In genomic region chr5:119299242-119299614, GRCh38 we compare ENCODE assay signal across 7 cellular contexts. TPM values are rescaled to one million over a fixed set of nuclear protein-coding genes. Genes with fewer than 3 reads are reported as not detected.
DNase-seq lines count a peak whose midpoint lies in the region; ATAC-seq and TF ChIP-seq lines count a peak whose summit lies in the region.
"Not testable (repeated sequence)": the region's sequence is repeated elsewhere in the genome, so short reads cannot be mapped to it uniquely, and the experiment has no call there.

No MANE protein-coding gene starts in this region.

- intact Hi-C loops in CD4-positive, alpha-beta T cell (cut with DNase I, micrococcal nuclease): loop anchor here (1.0 to 2.0 kb wide), 2 partner anchors 10 to 20 kb away; no protein-coding TSS in a partner anchor
- intact Hi-C loops in activated CD4-positive, alpha-beta T cell treated with anti-CD3 and anti-CD28 coated beads, Interleukin-2, amount 10 ng/mL, durations not matched to agents 24 days and 14 days (cut with micrococcal nuclease); natural killer cell (cut with micrococcal nuclease): not testable (repeated sequence)

- peaks cover 54% of the 10 kb centered on the region for H3K36me3 Mint-ChIP-seq in CD4-positive, alpha-beta T cell (ENCODE audit: low read depth)
- H3K36me3 Mint-ChIP-seq in activated CD4-positive, alpha-beta T cell treated with anti-CD3 and anti-CD28 coated beads, Interleukin-2, amount 10 ng/mL, durations not matched to agents 24 days and 14 days (ENCODE audit: low read depth): peaks cover 36% of the 10 kb centered on the region
- peaks cover 17% of the 10 kb centered on the region for H3K36me3 Mint-ChIP-seq in activated T-cell treated with anti-CD3 and anti-CD28 coated beads, Interleukin-2, amount 50 U/mL, for 4 hours (ENCODE audit: insufficient read depth)
- H3K36me3 Mint-ChIP-seq in activated naive CD4-positive, alpha-beta T cell treated with anti-CD3 and anti-CD28 coated beads, Interleukin-2, amount 50 U/mL, for 72 hours: peaks cover 5 to 24% of the 10 kb centered on the region in 2 donors
- H3K36me3 Mint-ChIP-seq in natural killer cell: not testable (repeated sequence)

- H3K9me3 Mint-ChIP-seq in CD4-positive, alpha-beta T cell; activated CD4-positive, alpha-beta T cell treated with anti-CD3 and anti-CD28 coated beads, Interleukin-2, amount 10 ng/mL, durations not matched to agents 24 days and 14 days; activated T-cell treated with anti-CD3 and anti-CD28 coated beads, Interleukin-2, amount 50 U/mL, for 4 hours; activated naive CD4-positive, alpha-beta T cell treated with anti-CD3 and anti-CD28 coated beads, Interleukin-2, amount 50 U/mL, for 72 hours; natural killer cell: not testable (repeated sequence)

- not testable (repeated sequence) for H3K27me3 Mint-ChIP-seq in CD4-positive, alpha-beta T cell; activated CD4-positive, alpha-beta T cell treated with anti-CD3 and anti-CD28 coated beads, Interleukin-2, amount 10 ng/mL, durations not matched to agents 24 days and 14 days; activated T-cell treated with anti-CD3 and anti-CD28 coated beads, Interleukin-2, amount 50 U/mL, for 4 hours (ENCODE audit: low read depth); natural killer cell (ENCODE audit: low read depth in 2 of 2)

- peaks cover 40% of the 10 kb centered on the region for H3K4me1 ChIP-seq in effector memory CD4-positive, alpha-beta T cell (ENCODE audit: control insufficient read depth, insufficient read depth, low read length, poor library complexity, severe bottlenecking)

- DNase-seq in CD4-positive, alpha-beta T cell; Jurkat, Clone E6-1 (ENCODE audit: low read depth, low spot score); activated CD4-positive, alpha-beta T cell treated with anti-CD3 and anti-CD28 coated beads, Interleukin-2, amount 10 ng/mL, durations not matched to agents 24 days and 14 days; activated T-cell treated with anti-CD3 and anti-CD28 coated beads, Interleukin-2, amount 50 U/mL, for 4 hours; activated naive CD4-positive, alpha-beta T cell treated with anti-CD3 and anti-CD28 coated beads, Interleukin-2, amount 50 U/mL, for 72 hours (ENCODE audit: low spot score in 2 of 2); effector memory CD4-positive, alpha-beta T cell; natural killer cell: not testable (repeated sequence)

- peak overlapping the region; percentile 95 for H3K27ac Mint-ChIP-seq in CD4-positive, alpha-beta T cell
- H3K27ac Mint-ChIP-seq in activated CD4-positive, alpha-beta T cell treated with anti-CD3 and anti-CD28 coated beads, Interleukin-2, amount 10 ng/mL, durations not matched to agents 24 days and 14 days: peak overlapping the region; percentile 98
- peak overlapping the region; percentile 92 to 93 for H3K27ac Mint-ChIP-seq in activated naive CD4-positive, alpha-beta T cell treated with anti-CD3 and anti-CD28 coated beads, Interleukin-2, amount 50 U/mL, for 72 hours
- H3K27ac Mint-ChIP-seq in natural killer cell: peak overlapping the region; percentile 51 to 78

- not testable (repeated sequence) for H3K9me3 ChIP-seq in CD4-positive, alpha-beta T cell (ENCODE audit: control insufficient read depth, low read length); effector memory CD4-positive, alpha-beta T cell (ENCODE audit: control insufficient read depth, low read length)

- CTCF ChIA-PET in CD4-positive, alpha-beta T cell (lab: Charles Lee): interaction anchor here (1.4 to 2.6 kb wide), 3 partner anchors 11 to 41 kb away, joined by 4 to 9 read pairs (median 6); no protein-coding TSS in a partner anchor

- peak overlapping the region; percentile 95 for H3K4me3 Mint-ChIP-seq in CD4-positive, alpha-beta T cell
- H3K4me3 Mint-ChIP-seq in activated CD4-positive, alpha-beta T cell treated with anti-CD3 and anti-CD28 coated beads, Interleukin-2, amount 10 ng/mL, durations not matched to agents 24 days and 14 days: peak overlapping the region; percentile 92
- peak overlapping the region; percentile 84 for H3K4me3 Mint-ChIP-seq in activated T-cell treated with anti-CD3 and anti-CD28 coated beads, Interleukin-2, amount 50 U/mL, for 4 hours
- peak overlapping the region; percentile 39 for H3K4me3 Mint-ChIP-seq in natural killer cell

- POLR2A ChIA-PET in CD4-positive, alpha-beta T cell (lab: Charles Lee): interaction anchor here (0.8 to 8.8 kb wide), 14 partner anchors 9 to 228 kb away, joined by 3 to 116 read pairs (median 15); partner anchors contain the start of gene DMXL1

- H3K36me3 ChIP-seq in effector memory CD4-positive, alpha-beta T cell (ENCODE audit: control insufficient read depth, insufficient read depth, low read length): not testable (repeated sequence)

- not testable (repeated sequence) for TF ChIP-seq CTCF in CD4-positive, alpha-beta T cell (IDR thresholded peaks at IDR 0.05); natural killer cell (IDR thresholded peaks at IDR 0.05)

- not testable (repeated sequence) for H3K27me3 ChIP-seq in CD4-positive, alpha-beta T cell (ENCODE audit: control insufficient read depth, insufficient read depth, low read length); effector memory CD4-positive, alpha-beta T cell (replicated peaks; ENCODE audit: control insufficient read depth, insufficient read depth, low read length, poor library complexity, severe bottlenecking)

- peak overlapping the region; percentile 29 for H3K27ac ChIP-seq in CD4-positive, alpha-beta T cell (ENCODE audit: low read depth, low read length)
- H3K27ac ChIP-seq in effector memory CD4-positive, alpha-beta T cell (ENCODE audit: insufficient read depth, low read length, poor library complexity, severe bottlenecking): peak overlapping the region; percentile 68

- H3K4me1 Mint-ChIP-seq in CD4-positive, alpha-beta T cell (ENCODE audit: low read depth): peaks cover 57% of the 10 kb centered on the region
- H3K4me1 Mint-ChIP-seq in activated CD4-positive, alpha-beta T cell treated with anti-CD3 and anti-CD28 coated beads, Interleukin-2, amount 10 ng/mL, durations not matched to agents 24 days and 14 days: peaks cover 53% of the 10 kb centered on the region
- H3K4me1 Mint-ChIP-seq in activated T-cell treated with anti-CD3 and anti-CD28 coated beads, Interleukin-2, amount 50 U/mL, for 4 hours (ENCODE audit: low read depth): peaks cover 61% of the 10 kb centered on the region
- peaks cover 66 to 74% of the 10 kb centered on the region in 2 donors for H3K4me1 Mint-ChIP-seq in natural killer cell

- peak overlapping the region; percentile 20 for H3K4me3 ChIP-seq in Jurkat, Clone E6-1 (ENCODE audit: low read length)
- not testable (repeated sequence) for H3K4me3 ChIP-seq in effector memory CD4-positive, alpha-beta T cell (ENCODE audit: insufficient read depth, low read depth, low read length, poor library complexity, severe bottlenecking)

- ATAC-seq in CD4-positive, alpha-beta T cell (ENCODE audit: poor library complexity); activated T-cell treated with anti-CD3 and anti-CD28 coated beads, Interleukin-2, amount 50 U/mL, for 4 hours; activated naive CD4-positive, alpha-beta T cell treated with anti-CD3 and anti-CD28 coated beads, Interleukin-2, amount 50 U/mL, for 72 hours; natural killer cell: not testable (repeated sequence)

RNA-seq across cellular contexts. Expression of gene TNFAIP8, which starts 56.6 kb away (rescaled TPM):
- 100 to 1,000 TPM; 106 to 114 TPM for total RNA-seq in CD4-positive, alpha-beta T cell
- polyA plus RNA-seq in Jurkat, Clone E6-1 (2012; ENCODE audit: insufficient read depth, insufficient read length): 105 TPM
- 188 and 193 TPM in 2 replicates for total RNA-seq in activated CD4-positive, alpha-beta T cell treated with anti-CD3 and anti-CD28 coated beads, Interleukin-2, amount 10 ng/mL, durations not matched to agents 24 days and 14 days
- total RNA-seq in activated T-cell treated with anti-CD3 and anti-CD28 coated beads, Interleukin-2, amount 50 U/mL, for 4 hours: 100 to 1,000 TPM; 275 to 314 (median 282) TPM
- total RNA-seq in activated naive CD4-positive, alpha-beta T cell treated with anti-CD3 and anti-CD28 coated beads, Interleukin-2, amount 50 U/mL, for 72 hours: 100 to 1,000 TPM; 110 to 146 TPM
- total RNA-seq in natural killer cell: 10 to 100 TPM; 47.6 to 87.5 (median 76.3) TPM

Comparison
In these comparisons a context has a peak if more than half of its experiments do, and no peak if none do; other contexts are left out.
1. H3K4me3 Mint-ChIP-seq: peak in every context shown above with its lines; median percentile 95 in CD4-positive, alpha-beta T cell; 92 in activated CD4-positive, alpha-beta T cell treated with anti-CD3 and anti-CD28 coated beads, Interleukin-2, amount 10 ng/mL, durations not matched to agents 24 days and 14 days; 84 in activated T-cell treated with anti-CD3 and anti-CD28 coated beads, Interleukin-2, amount 50 U/mL, for 4 hours; 39 in natural killer cell.